In the genomic region with DNA sequence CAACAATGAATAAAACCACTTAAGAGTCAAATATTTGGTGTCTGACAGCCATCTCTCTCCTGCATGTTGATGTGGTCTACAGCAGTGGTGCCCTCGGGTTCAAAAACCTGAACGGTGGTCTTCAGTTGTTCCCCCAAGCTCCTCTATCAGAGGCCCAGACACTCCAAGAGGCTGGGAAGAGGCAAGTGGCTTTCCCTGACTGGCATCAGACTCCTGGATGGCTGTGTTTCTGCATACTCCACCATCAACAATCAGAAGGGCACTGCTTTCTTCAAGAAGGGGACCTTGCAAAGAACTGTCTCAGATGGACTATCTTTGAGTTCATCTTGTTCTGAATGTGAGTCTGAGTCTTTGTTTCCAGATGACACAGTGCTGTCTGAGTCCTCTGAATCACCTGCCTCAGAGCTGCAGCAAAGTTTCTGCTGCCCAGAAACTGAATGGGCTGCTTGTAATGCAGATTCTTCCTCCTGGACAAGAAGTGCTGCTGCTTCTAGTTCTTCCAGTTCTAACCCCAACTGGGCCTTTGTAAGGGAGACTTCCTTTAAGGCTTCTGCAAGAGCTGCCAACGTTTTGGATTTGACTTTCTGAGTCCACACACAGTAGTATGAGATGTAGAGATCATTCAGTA, we compare ENCODE assay signal across 25 cellular contexts. TPM values are rescaled to one million over a fixed set of nuclear protein-coding genes. Genes with fewer than 3 reads are reported as not detected.
DNase-seq lines count a peak whose midpoint lies in the region; ATAC-seq and TF ChIP-seq lines count a peak whose summit lies in the region.
"Had no signal": no experiment of that assay in that cellular context is flagged by ENCODE, and none has a peak within 500 bp of the region (broad histone marks: within the 10 kb centered on the region; RNA-seq: fewer than 3 reads in every experiment).

No MANE protein-coding gene starts in this region.

- CTCF ChIA-PET in HEK293T (lab: Yijun Ruan, JAX) = no interaction called here
- CTCF ChIA-PET in naive thymus-derived CD4-positive, alpha-beta T cell (lab: Charles Lee) = interaction anchor here (0.6 kb wide), 1 partner anchor 744 kb away, joined by 3 read pairs; no protein-coding TSS in a partner anchor

- H3K9ac ChIP-seq in NT2/D1 (ENCODE audit: insufficient read length, low read depth) = no peak overlapping the region

- H3K36me3 ChIP-seq in NT2/D1 (ENCODE audit: insufficient read depth, insufficient read length, low read length) = no peaks in the 10 kb centered on the region
- H3K36me3 ChIP-seq in naive thymus-derived CD4-positive, alpha-beta T cell (ENCODE audit: control insufficient read depth in 2 of 3, insufficient read depth in 3 of 3, low read length in 3 of 3) = peaks cover 0 to 5% (median 0%) of the 10 kb centered on the region in 3 experiments
- H3K36me3 ChIP-seq: left ventricle myocardium inferior, MG63, Peyer's patch, right lobe of liver, SJCRH30, uterus had no signal

- no peak overlapping the region for H3K4me3 Mint-ChIP-seq in activated naive CD4-positive, alpha-beta T cell treated with anti-CD3 and anti-CD28 coated beads, Interleukin-2, amount 50 U/mL, for 24 hours
- no peak overlapping the region for H3K4me3 Mint-ChIP-seq in activated naive CD8-positive, alpha-beta T cell treated with anti-CD3 and anti-CD28 coated beads, Interleukin-2, amount 50 U/mL, for 24 hours
- peak overlapping the region; percentile 44 for H3K4me3 Mint-ChIP-seq in stimulated activated effector memory CD8-positive, alpha-beta T cell treated with anti-CD3 and anti-CD28 coated beads, Interleukin-12 subunit alpha, Interleukin-12 subunit beta, amount 100 ng/mL, for 72 hours
- H3K4me3 Mint-ChIP-seq in naive thymus-derived CD4-positive, alpha-beta T cell = no peak overlapping the region
- H3K4me3 Mint-ChIP-seq: dendritic cell treated with granulocyte-macrophage colony-stimulating factor and Interleukin-4, amounts not matched to agents 40 ng/mL and 50 ng/mL, for 4 days; T-cell had no signal

- H3K9me3 ChIP-seq in NT2/D1 (ENCODE audit: insufficient read depth, low read length) = no peaks in the 10 kb centered on the region
- H3K9me3 ChIP-seq in naive thymus-derived CD4-positive, alpha-beta T cell (ENCODE audit: control insufficient read depth in 2 of 3, low read length in 3 of 3) = no peaks in the 10 kb centered on the region
- H3K9me3 ChIP-seq: left ventricle myocardium inferior, MG63, Peyer's patch, right lobe of liver, SJCRH30, uterus had no signal

- intact Hi-C loops in naive thymus-derived CD4-positive, alpha-beta T cell (cut with micrococcal nuclease) = loop anchor here (10.0 kb wide), 3 partner anchors 105 to 1825 kb away; a partner anchor contains a TSS

- no peaks in the 10 kb centered on the region for H3K27me3 ChIP-seq in NT2/D1 (ENCODE audit: insufficient read depth, insufficient read length)
- no peaks in the 10 kb centered on the region for H3K27me3 ChIP-seq in naive thymus-derived CD4-positive, alpha-beta T cell (ENCODE audit: control insufficient read depth in 2 of 2, insufficient read depth in 2 of 2, low read length in 2 of 2)
- H3K27me3 ChIP-seq: MG63, Peyer's patch, right lobe of liver, SJCRH30, uterus had no signal

- H3K9me3 Mint-ChIP-seq in activated naive CD4-positive, alpha-beta T cell treated with anti-CD3 and anti-CD28 coated beads, Interleukin-2, amount 50 U/mL, for 24 hours = no peaks in the 10 kb centered on the region
- no peaks in the 10 kb centered on the region for H3K9me3 Mint-ChIP-seq in activated naive CD8-positive, alpha-beta T cell treated with anti-CD3 and anti-CD28 coated beads, Interleukin-2, amount 50 U/mL, for 24 hours
- no peaks in the 10 kb centered on the region for H3K9me3 Mint-ChIP-seq in stimulated activated effector memory CD8-positive, alpha-beta T cell treated with anti-CD3 and anti-CD28 coated beads, Interleukin-12 subunit alpha, Interleukin-12 subunit beta, amount 100 ng/mL, for 72 hours
- H3K9me3 Mint-ChIP-seq in naive thymus-derived CD4-positive, alpha-beta T cell = no peaks in the 10 kb centered on the region
- H3K9me3 Mint-ChIP-seq: dendritic cell treated with granulocyte-macrophage colony-stimulating factor and Interleukin-4, amounts not matched to agents 40 ng/mL and 50 ng/mL, for 4 days; T-cell had no signal

- H3K27me3 Mint-ChIP-seq in activated naive CD4-positive, alpha-beta T cell treated with anti-CD3 and anti-CD28 coated beads, Interleukin-2, amount 50 U/mL, for 24 hours = no peaks in the 10 kb centered on the region
- peaks cover 6% of the 10 kb centered on the region for H3K27me3 Mint-ChIP-seq in activated naive CD8-positive, alpha-beta T cell treated with anti-CD3 and anti-CD28 coated beads, Interleukin-2, amount 50 U/mL, for 24 hours
- peaks cover 0 to 27% (median 0%) of the 10 kb centered on the region in 5 donors for H3K27me3 Mint-ChIP-seq in naive thymus-derived CD4-positive, alpha-beta T cell
- H3K27me3 Mint-ChIP-seq: dendritic cell treated with granulocyte-macrophage colony-stimulating factor and Interleukin-4, amounts not matched to agents 40 ng/mL and 50 ng/mL, for 4 days; T-cell had no signal

- H3K27ac Mint-ChIP-seq in activated naive CD4-positive, alpha-beta T cell treated with anti-CD3 and anti-CD28 coated beads, Interleukin-2, amount 50 U/mL, for 24 hours = peak overlapping the region; percentile 69
- no peak overlapping the region for H3K27ac Mint-ChIP-seq in activated naive CD8-positive, alpha-beta T cell treated with anti-CD3 and anti-CD28 coated beads, Interleukin-2, amount 50 U/mL, for 24 hours
- peak overlapping the region; percentile 88 for H3K27ac Mint-ChIP-seq in stimulated activated effector memory CD8-positive, alpha-beta T cell treated with anti-CD3 and anti-CD28 coated beads, Interleukin-12 subunit alpha, Interleukin-12 subunit beta, amount 100 ng/mL, for 72 hours
- H3K27ac Mint-ChIP-seq in naive thymus-derived CD4-positive, alpha-beta T cell = no peak overlapping the region
- H3K27ac Mint-ChIP-seq: dendritic cell treated with granulocyte-macrophage colony-stimulating factor and Interleukin-4, amounts not matched to agents 40 ng/mL and 50 ng/mL, for 4 days; T-cell had no signal

- peaks cover 2% of the 10 kb centered on the region for H3K36me3 Mint-ChIP-seq in activated naive CD4-positive, alpha-beta T cell treated with anti-CD3 and anti-CD28 coated beads, Interleukin-2, amount 50 U/mL, for 24 hours
- H3K36me3 Mint-ChIP-seq in activated naive CD8-positive, alpha-beta T cell treated with anti-CD3 and anti-CD28 coated beads, Interleukin-2, amount 50 U/mL, for 24 hours (ENCODE audit: low read depth) = peaks cover 3% of the 10 kb centered on the region
- H3K36me3 Mint-ChIP-seq in stimulated activated effector memory CD8-positive, alpha-beta T cell treated with anti-CD3 and anti-CD28 coated beads, Interleukin-12 subunit alpha, Interleukin-12 subunit beta, amount 100 ng/mL, for 72 hours = no peaks in the 10 kb centered on the region
- peaks cover 0 to 12% (median 5%) of the 10 kb centered on the region in 5 donors for H3K36me3 Mint-ChIP-seq in naive thymus-derived CD4-positive, alpha-beta T cell

- H3K4me1 Mint-ChIP-seq in activated naive CD4-positive, alpha-beta T cell treated with anti-CD3 and anti-CD28 coated beads, Interleukin-2, amount 50 U/mL, for 24 hours = peaks cover 14% of the 10 kb centered on the region
- peaks cover 20% of the 10 kb centered on the region for H3K4me1 Mint-ChIP-seq in activated naive CD8-positive, alpha-beta T cell treated with anti-CD3 and anti-CD28 coated beads, Interleukin-2, amount 50 U/mL, for 24 hours
- peaks cover 21% of the 10 kb centered on the region for H3K4me1 Mint-ChIP-seq in stimulated activated effector memory CD8-positive, alpha-beta T cell treated with anti-CD3 and anti-CD28 coated beads, Interleukin-12 subunit alpha, Interleukin-12 subunit beta, amount 100 ng/mL, for 72 hours
- H3K4me1 Mint-ChIP-seq in naive thymus-derived CD4-positive, alpha-beta T cell = peaks cover 2 to 34% (median 13%) of the 10 kb centered on the region in 7 donors

- H3K27ac ChIP-seq in naive thymus-derived CD4-positive, alpha-beta T cell (ENCODE audit: low read depth, low read length) = no peak overlapping the region
- H3K27ac ChIP-seq: left ventricle myocardium inferior, Peyer's patch, right lobe of liver, SJCRH30, uterus had no signal

- POLR2A ChIA-PET in HEK293T (lab: Yijun Ruan, JAX) = no interaction called here
- POLR2A ChIA-PET in naive thymus-derived CD4-positive, alpha-beta T cell (lab: Charles Lee) = no interaction called here

- no peak overlapping the region for H3K4me3 ChIP-seq in NT2/D1 (ENCODE audit: insufficient read length, low read depth)
- no peak overlapping the region for H3K4me3 ChIP-seq in naive thymus-derived CD4-positive, alpha-beta T cell (ENCODE audit: low read length)
- H3K4me3 ChIP-seq: K562, left ventricle myocardium inferior, MG63, Peyer's patch, right lobe of liver, SJCRH30, uterus had no signal

- no peak for DNase-seq in activated naive CD4-positive, alpha-beta T cell (lab: John Stamatoyannopoulos, UW)
- peak; percentile 16 for DNase-seq in NT2/D1 (ENCODE audit: low read depth, low spot score)
- DNase-seq in activated naive CD8-positive, alpha-beta T cell treated with anti-CD3 and anti-CD28 coated beads, Interleukin-2, amount 50 U/mL, for 24 hours = no peak
- peak in 1 of 2 donors; percentile 75 for DNase-seq in stimulated activated effector memory CD8-positive, alpha-beta T cell treated with anti-CD3 and anti-CD28 coated beads, Interleukin-12 subunit alpha, Interleukin-12 subunit beta, amount 100 ng/mL, for 72 hours (ENCODE audit: low spot score in 2 of 2)
- DNase-seq in HEK293T (ENCODE audit: extremely low spot score) = no peak
- DNase-seq in naive thymus-derived CD4-positive, alpha-beta T cell = no peak
- DNase-seq: activated effector memory CD4-positive, alpha-beta T cell treated with Interleukin-2 at 50 U/mL for 16 hours; caudate nucleus; GF-D8; head of caudate nucleus; left ventricle myocardium inferior; MG63; midbrain; NCI-H1436; NCI-H510A treated with DMSO at 0.1 percent for 48 hours; Peyer's patch; posterior cingulate gyrus; right lobe of liver; SJCRH30; T-cell; uterus had no signal

- H3K4me1 ChIP-seq in NT2/D1 (ENCODE audit: insufficient read depth, insufficient read length) = peaks cover 2% of the 10 kb centered on the region
- H3K4me1 ChIP-seq in naive thymus-derived CD4-positive, alpha-beta T cell (ENCODE audit: control insufficient read depth in 2 of 2, insufficient read depth in 2 of 2, low read length in 2 of 2) = peaks cover 6 to 11% of the 10 kb centered on the region in 2 donors
- H3K4me1 ChIP-seq: right lobe of liver, SJCRH30, uterus had no signal

- peak; percentile 57 for ATAC-seq in activated naive CD8-positive, alpha-beta T cell treated with anti-CD3 and anti-CD28 coated beads, Interleukin-2, amount 50 U/mL, for 24 hours
- ATAC-seq in stimulated activated effector memory CD8-positive, alpha-beta T cell treated with anti-CD3 and anti-CD28 coated beads, Interleukin-12 subunit alpha, Interleukin-12 subunit beta, amount 100 ng/mL, for 72 hours = peak; percentile 83
- ATAC-seq in naive thymus-derived CD4-positive, alpha-beta T cell = no peak
- ATAC-seq: HCT116, K562, right lobe of liver, T-cell had no signal

TF ChIP-seq in HEK293T, 16 proteins besides CTCF, POLR2A, EP300 and RAD21 (continues in another document):
- TF ChIP-seq FOXM1 (IDR thresholded peaks at IDR 0.05; ENCODE audit: borderline replicate concordance) (no peak), BHLHE40 (IDR thresholded peaks at IDR 0.05; ENCODE audit: borderline replicate concordance) (no peak), ELF4 (IDR thresholded peaks at IDR 0.05) (no peak)

RNA-seq across cellular contexts. Expression of a gene that starts 5.9 kb away (rescaled TPM):
- 10 to 100 TPM; 19.6 to 45.7 (median 29.5) TPM for total RNA-seq in naive thymus-derived CD4-positive, alpha-beta T cell
- polyA plus RNA-seq in naive thymus-derived CD4-positive, alpha-beta T cell = 10 to 100 TPM; 11.5 to 14.5 TPM

Comparison
In these comparisons a context has a peak if more than half of its experiments do, and no peak if none do; other contexts are left out.
1. H3K27ac Mint-ChIP-seq: peak in activated naive CD4-positive, alpha-beta T cell treated with anti-CD3 and anti-CD28 coated beads, Interleukin-2, amount 50 U/mL, for 24 hours (single experiment) and stimulated activated effector memory CD8-positive, alpha-beta T cell treated with anti-CD3 and anti-CD28 coated beads, Interleukin-12 subunit alpha, Interleukin-12 subunit beta, amount 100 ng/mL, for 72 hours (single experiment); none in activated naive CD8-positive, alpha-beta T cell treated with anti-CD3 and anti-CD28 coated beads, Interleukin-2, amount 50 U/mL, for 24 hours (single experiment) and naive thymus-derived CD4-positive, alpha-beta T cell (0 of 9).